In the genomic region with DNA sequence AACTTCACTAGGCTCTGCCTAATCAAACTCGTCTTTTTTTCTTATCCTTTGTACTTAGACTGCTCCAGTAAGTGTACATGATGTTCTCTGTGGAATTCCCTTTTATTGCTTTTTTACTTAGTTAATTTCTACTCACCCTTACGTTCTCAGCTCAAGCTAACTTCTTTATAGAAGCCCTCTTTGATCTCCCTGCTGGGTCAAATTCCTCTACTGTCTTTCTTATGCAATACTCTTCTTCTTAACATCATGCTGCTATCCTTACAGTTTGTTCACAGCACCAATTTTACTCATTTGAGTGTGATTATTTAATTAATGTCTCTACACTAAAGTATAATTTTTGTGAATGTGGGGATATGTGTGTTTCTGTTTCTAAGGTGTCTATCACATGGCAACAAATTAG, we compare ENCODE assay signal across 25 cellular contexts.
"Had no signal": no experiment of that assay in that cellular context is flagged by ENCODE, and none has a peak within 500 bp of the region (broad histone marks: within the 10 kb centered on the region; RNA-seq: fewer than 3 reads in every experiment).

No MANE protein-coding gene starts in this region.

- H3K27ac ChIP-seq: colonic mucosa, esophagus muscularis mucosa, left lung, neural progenitor cell, prostate gland, right atrium auricular region, spleen, testis, tibial artery had no signal

- H3K9me3 ChIP-seq: colonic mucosa, esophagus muscularis mucosa, left lung, prostate gland, right atrium auricular region, spleen, testis, tibial artery had no signal

- DNase-seq: colonic mucosa; effector memory CD4-positive, alpha-beta T cell; foreskin melanocyte; glutamatergic neuron; hypothalamus; left cardiac atrium; left lung; mesenchymal stem cell; midbrain; naive thymus-derived CD4-positive, alpha-beta T cell; spleen; stimulated activated CD4-positive, alpha-beta T cell treated with anti-CD3 and anti-CD28 coated beads, Interleukin-4, amount 100 ng/mL, for 4 hours; stimulated activated naive CD8-positive, alpha-beta T cell treated with anti-CD3 and anti-CD28 coated beads, Interleukin-15, Interleukin-2, amounts not matched to agents 100 U/mL and 50 U/mL, for 24 hours; substantia nigra; testis; tibial artery had no signal

- H3K27ac Mint-ChIP-seq: dendritic cell treated with granulocyte-macrophage colony-stimulating factor and Interleukin-4, amounts not matched to agents 40 ng/mL and 50 ng/mL, for 4 days; naive thymus-derived CD4-positive, alpha-beta T cell; nephron; neural progenitor cell; stimulated activated memory B cell treated with anti-CD40 and anti-IgM and Interleukin-4, amounts not matched to agents 10 μg/mL and 1 μg/mL and 100 μg/mL, for 72 hours; type B pancreatic cell had no signal

- H3K9ac ChIP-seq: neural progenitor cell had no signal

- H3K27me3 Mint-ChIP-seq: dendritic cell treated with granulocyte-macrophage colony-stimulating factor and Interleukin-4, amounts not matched to agents 40 ng/mL and 50 ng/mL, for 4 days; naive thymus-derived CD4-positive, alpha-beta T cell; stimulated activated memory B cell treated with anti-CD40 and anti-IgM and Interleukin-4, amounts not matched to agents 10 μg/mL and 1 μg/mL and 100 μg/mL, for 72 hours; type B pancreatic cell had no signal

- H3K36me3 Mint-ChIP-seq: neural progenitor cell; stimulated activated memory B cell treated with anti-CD40 and anti-IgM and Interleukin-4, amounts not matched to agents 10 μg/mL and 1 μg/mL and 100 μg/mL, for 72 hours; type B pancreatic cell had no signal

- H3K36me3 ChIP-seq: colonic mucosa, esophagus muscularis mucosa, left lung, neural progenitor cell, prostate gland, right atrium auricular region, spleen, tibial artery had no signal

- H3K4me3 Mint-ChIP-seq: dendritic cell treated with granulocyte-macrophage colony-stimulating factor and Interleukin-4, amounts not matched to agents 40 ng/mL and 50 ng/mL, for 4 days; naive thymus-derived CD4-positive, alpha-beta T cell; nephron; neural progenitor cell; stimulated activated memory B cell treated with anti-CD40 and anti-IgM and Interleukin-4, amounts not matched to agents 10 μg/mL and 1 μg/mL and 100 μg/mL, for 72 hours; type B pancreatic cell had no signal

- H2AFZ ChIP-seq: neural progenitor cell had no signal

- H3K27me3 ChIP-seq: colonic mucosa, esophagus muscularis mucosa, left lung, neural progenitor cell, right atrium auricular region, spleen, testis, tibial artery had no signal

- H3K4me3 ChIP-seq: colonic mucosa, esophagus muscularis mucosa, left lung, neural progenitor cell, prostate gland, right atrium auricular region, spleen, testis, tibial artery had no signal

- H3K4me1 ChIP-seq: colonic mucosa, esophagus muscularis mucosa, left lung, neural progenitor cell, prostate gland, right atrium auricular region, spleen, testis had no signal

- ATAC-seq: left cardiac atrium; left lung; naive thymus-derived CD4-positive, alpha-beta T cell; sciatic nerve; stimulated activated memory B cell treated with anti-CD40 and anti-IgM and Interleukin-4, amounts not matched to agents 10 μg/mL and 1 μg/mL and 100 μg/mL, for 72 hours; stimulated activated naive CD8-positive, alpha-beta T cell treated with anti-CD3 and anti-CD28 coated beads, Interleukin-15, Interleukin-2, amounts not matched to agents 100 U/mL and 50 U/mL, for 24 hours had no signal

- H3K9me3 Mint-ChIP-seq: dendritic cell treated with granulocyte-macrophage colony-stimulating factor and Interleukin-4, amounts not matched to agents 40 ng/mL and 50 ng/mL, for 4 days; nephron; neural progenitor cell; type B pancreatic cell had no signal

- H3K4me1 Mint-ChIP-seq: naive thymus-derived CD4-positive, alpha-beta T cell; nephron; neural progenitor cell; stimulated activated memory B cell treated with anti-CD40 and anti-IgM and Interleukin-4, amounts not matched to agents 10 μg/mL and 1 μg/mL and 100 μg/mL, for 72 hours had no signal

- H3K4me2 ChIP-seq: neural progenitor cell had no signal
